Comparison of ENCODE assay signal across 17 cellular contexts in genomic region chr5:163645421-163646416, GRCh38.
DNase-seq lines count a peak whose midpoint lies in the region; ATAC-seq and TF ChIP-seq lines count a peak whose summit lies in the region.
"Had no signal": no experiment of that assay in that cellular context is flagged by ENCODE, and none has a peak within 500 bp of the region (broad histone marks: within the 10 kb centered on the region; RNA-seq: fewer than 3 reads in every experiment).

No MANE protein-coding gene starts in this region.

- no peaks in the 10 kb centered on the region for H3F3A ChIP-seq in neural cell (ENCODE audit: insufficient read depth, low read length, poor library complexity, severe bottlenecking)

- no peaks in the 10 kb centered on the region for H3K9me3 ChIP-seq in breast epithelium
- H3K9me3 ChIP-seq in neural cell (ENCODE audit: low read length) = no peaks in the 10 kb centered on the region
- H3K9me3 ChIP-seq: BE2C had no signal

- DNase-seq in MCF 10A (ENCODE audit: unreplicated experiment) (peak; percentile 19), breast epithelium (ENCODE audit: low spot score in 2 of 2) (no peak), epithelial cell of esophagus (ENCODE audit: low read depth) (peak; percentile 69), activated gamma-delta T cell treated with Interleukin-2 at 50 U/mL for 16 hours (no peak)
- DNase-seq in effector memory CD8-positive, alpha-beta T cell = no peak
- DNase-seq: ACHN; C1 segment of cervical spinal cord; CD4-positive, CD25-positive, alpha-beta regulatory T cell; CD8-positive, alpha-beta memory T cell; COR-L47; DMS79 treated with DMSO at 0.1 percent for 48 hours; GF-D8; H9 had no signal

- H3K9me3 Mint-ChIP-seq in MCF 10A (ENCODE audit: unreplicated experiment) = peaks cover 13% of the 10 kb centered on the region
- H3K9me3 Mint-ChIP-seq in effector memory CD8-positive, alpha-beta T cell = no peaks in the 10 kb centered on the region
- H3K9me3 Mint-ChIP-seq: H9 had no signal

- CTCF ChIA-PET in MCF 10A (lab: Yijun Ruan, JAX) = interaction anchor here (0.6 to 1.9 kb wide), 10 partner anchors 11 to 371 kb away, joined by 3 to 6 read pairs (median 4); no protein-coding TSS in a partner anchor

- no peak for TF ChIP-seq POLR2A in breast epithelium (IDR thresholded peaks at IDR 0.05)

- peak overlapping the region; percentile 8 for H3K27ac Mint-ChIP-seq in MCF 10A (ENCODE audit: low read depth, unreplicated experiment)
- H3K27ac Mint-ChIP-seq in effector memory CD8-positive, alpha-beta T cell = no peak overlapping the region
- H3K27ac Mint-ChIP-seq: CD4-positive, CD25-positive, alpha-beta regulatory T cell; CD8-positive, alpha-beta memory T cell; H9; IgD-negative memory B cell had no signal

- no peaks in the 10 kb centered on the region for H3K36me3 ChIP-seq in breast epithelium
- H3K36me3 ChIP-seq in neural cell (ENCODE audit: insufficient read depth, low read length) = no peaks in the 10 kb centered on the region
- H3K36me3 ChIP-seq: BE2C had no signal

- no peaks in the 10 kb centered on the region for H3K36me3 Mint-ChIP-seq in MCF 10A (ENCODE audit: insufficient read depth, unreplicated experiment)
- no peaks in the 10 kb centered on the region for H3K36me3 Mint-ChIP-seq in effector memory CD8-positive, alpha-beta T cell (ENCODE audit: insufficient read depth)
- H3K36me3 Mint-ChIP-seq: CD4-positive, CD25-positive, alpha-beta regulatory T cell; CD8-positive, alpha-beta memory T cell; IgD-negative memory B cell had no signal

- no peak overlapping the region for H3K4me3 ChIP-seq in breast epithelium
- H3K4me3 ChIP-seq in epithelial cell of esophagus (ENCODE audit: low read length) = no peak overlapping the region
- peak overlapping the region; percentile 18 for H3K4me3 ChIP-seq in neural cell (ENCODE audit: low read length)

- peaks cover 27% of the 10 kb centered on the region for H3K4me1 Mint-ChIP-seq in MCF 10A (ENCODE audit: insufficient read depth, unreplicated experiment)
- no peaks in the 10 kb centered on the region for H3K4me1 Mint-ChIP-seq in effector memory CD8-positive, alpha-beta T cell (ENCODE audit: low read depth in 2 of 2)
- H3K4me1 Mint-ChIP-seq: CD4-positive, CD25-positive, alpha-beta regulatory T cell; CD8-positive, alpha-beta memory T cell; H9 had no signal

- TF ChIP-seq CTCF in MCF 10A (IDR thresholded peaks at IDR 0.05; ENCODE audit: unreplicated experiment) (no peak), breast epithelium (IDR thresholded peaks at IDR 0.05) (no peak), epithelial cell of esophagus (IDR thresholded peaks at IDR 0.05; ENCODE audit: insufficient read depth, low read depth, low read length, missing control alignments) (no peak), neural cell (IDR thresholded peaks at IDR 0.05; ENCODE audit: poor library complexity, severe bottlenecking) (no peak)

- no peak overlapping the region for H2AFZ ChIP-seq in neural cell (ENCODE audit: low read depth, low read length)

- H3K4me3 Mint-ChIP-seq in MCF 10A (ENCODE audit: unreplicated experiment) = no peak overlapping the region
- no peak overlapping the region for H3K4me3 Mint-ChIP-seq in effector memory CD8-positive, alpha-beta T cell
- H3K4me3 Mint-ChIP-seq: CD8-positive, alpha-beta memory T cell; H9; IgD-negative memory B cell had no signal

- ATAC-seq in effector memory CD8-positive, alpha-beta T cell (replicated peaks) = no peak
- ATAC-seq: HepG2 had no signal

- intact Hi-C loops in MCF 10A (cut with micrococcal nuclease) (no loop called here), breast epithelium (cut with DNase I; ENCODE audit: low total_unique reads) (no loop called here)

- POLR2A ChIA-PET in MCF 10A (lab: Yijun Ruan, JAX) = interaction anchor here (0.5 to 1.1 kb wide), 2 partner anchors 15 to 52 kb away, joined by 3 read pairs; no protein-coding TSS in a partner anchor

- H3K79me2 ChIP-seq in neural cell (replicated peaks; ENCODE audit: insufficient read depth, low read length) = no peaks in the 10 kb centered on the region

- TF ChIP-seq RAD21 in neural cell (conservative IDR thresholded peaks at IDR 0.05) = no peak

- TF ChIP-seq EP300 in neural cell (conservative IDR thresholded peaks at IDR 0.05; ENCODE audit: poor library complexity, severe bottlenecking) = peak; percentile 98

- H3K4me2 ChIP-seq in neural cell (ENCODE audit: low read length) = peak overlapping the region; percentile 37

- H3K4me1 ChIP-seq in breast epithelium = no peaks in the 10 kb centered on the region

- no peaks in the 10 kb centered on the region for H3K27me3 ChIP-seq in breast epithelium
- no peaks in the 10 kb centered on the region for H3K27me3 ChIP-seq in neural cell (ENCODE audit: insufficient read depth, low read depth, low read length)
- H3K27me3 ChIP-seq: BE2C had no signal

- peak overlapping the region; percentile 37 for H3K9ac ChIP-seq in neural cell (ENCODE audit: low read length)

- no peaks in the 10 kb centered on the region for H4K20me1 ChIP-seq in neural cell (ENCODE audit: insufficient read depth)

- H3K27ac ChIP-seq in breast epithelium (no peak overlapping the region), neural cell (ENCODE audit: low read length) (peak overlapping the region; percentile 78)

- H3K27me3 Mint-ChIP-seq in MCF 10A (ENCODE audit: insufficient read depth, unreplicated experiment) = no peaks in the 10 kb centered on the region
- H3K27me3 Mint-ChIP-seq in effector memory CD8-positive, alpha-beta T cell = no peaks in the 10 kb centered on the region
- H3K27me3 Mint-ChIP-seq: CD4-positive, CD25-positive, alpha-beta regulatory T cell; IgD-negative memory B cell had no signal

- no peaks in the 10 kb centered on the region for H3K9me2 ChIP-seq in neural cell (ENCODE audit: insufficient read depth, low read length)

- BruUV-seq in MCF 10A (replicated peaks; lab: Mats Ljungman, UMichigan) = no TSS peak

TF ChIP-seq in neural cell, 6 proteins besides CTCF, POLR2A, EP300 and RAD21:
- TF ChIP-seq MXI1 (conservative IDR thresholded peaks at IDR 0.05; ENCODE audit: poor library complexity, severe bottlenecking) (no peak), EZH2 (IDR thresholded peaks at IDR 0.05; ENCODE audit: borderline replicate concordance, insufficient read depth, low read length, poor library complexity, severe bottlenecking) (no peak), POLR2AphosphoS5 (IDR thresholded peaks at IDR 0.05) (peak; percentile 84)
- TF ChIP-seq, protein P1, sequence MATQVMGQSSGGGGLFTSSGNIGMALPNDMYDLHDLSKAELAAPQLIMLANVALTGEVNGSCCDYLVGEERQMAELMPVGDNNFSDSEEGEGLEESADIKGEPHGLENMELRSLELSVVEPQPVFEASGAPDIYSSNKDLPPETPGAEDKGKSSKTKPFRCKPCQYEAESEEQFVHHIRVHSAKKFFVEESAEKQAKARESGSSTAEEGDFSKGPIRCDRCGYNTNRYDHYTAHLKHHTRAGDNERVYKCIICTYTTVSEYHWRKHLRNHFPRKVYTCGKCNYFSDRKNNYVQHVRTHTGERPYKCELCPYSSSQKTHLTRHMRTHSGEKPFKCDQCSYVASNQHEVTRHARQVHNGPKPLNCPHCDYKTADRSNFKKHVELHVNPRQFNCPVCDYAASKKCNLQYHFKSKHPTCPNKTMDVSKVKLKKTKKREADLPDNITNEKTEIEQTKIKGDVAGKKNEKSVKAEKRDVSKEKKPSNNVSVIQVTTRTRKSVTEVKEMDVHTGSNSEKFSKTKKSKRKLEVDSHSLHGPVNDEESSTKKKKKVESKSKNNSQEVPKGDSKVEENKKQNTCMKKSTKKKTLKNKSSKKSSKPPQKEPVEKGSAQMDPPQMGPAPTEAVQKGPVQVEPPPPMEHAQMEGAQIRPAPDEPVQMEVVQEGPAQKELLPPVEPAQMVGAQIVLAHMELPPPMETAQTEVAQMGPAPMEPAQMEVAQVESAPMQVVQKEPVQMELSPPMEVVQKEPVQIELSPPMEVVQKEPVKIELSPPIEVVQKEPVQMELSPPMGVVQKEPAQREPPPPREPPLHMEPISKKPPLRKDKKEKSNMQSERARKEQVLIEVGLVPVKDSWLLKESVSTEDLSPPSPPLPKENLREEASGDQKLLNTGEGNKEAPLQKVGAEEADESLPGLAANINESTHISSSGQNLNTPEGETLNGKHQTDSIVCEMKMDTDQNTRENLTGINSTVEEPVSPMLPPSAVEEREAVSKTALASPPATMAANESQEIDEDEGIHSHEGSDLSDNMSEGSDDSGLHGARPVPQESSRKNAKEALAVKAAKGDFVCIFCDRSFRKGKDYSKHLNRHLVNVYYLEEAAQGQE (IDR thresholded peaks at IDR 0.05; ENCODE audit: borderline replicate concordance) = peak; percentile 92

Comparison
In these comparisons a context has a peak if more than half of its experiments do, and no peak if none do; other contexts are left out.
1. DNase-seq: peak in MCF 10A (single experiment) and epithelial cell of esophagus (single experiment); none in breast epithelium (0 of 2), activated gamma-delta T cell treated with Interleukin-2 at 50 U/mL for 16 hours (single experiment) and effector memory CD8-positive, alpha-beta T cell (0 of 3).